Comparison of ENCODE assay signal across 1 cellular context in genomic region chr1:29900727-29901126, GRCh38.
TF ChIP-seq lines count a peak whose summit lies in the region.

No MANE protein-coding gene starts in this region.

TF ChIP-seq in H1, 55 proteins besides CTCF, POLR2A, EP300 and RAD21 (continued from another document):
- no peak for TF ChIP-seq CHD7 (IDR thresholded peaks at IDR 0.05; ENCODE audit: insufficient replicate concordance, low read length)
- TF ChIP-seq CBX5 (IDR thresholded peaks at IDR 0.05; ENCODE audit: low read depth, low read length), result no peak
- no peak for TF ChIP-seq CEBPB (IDR thresholded peaks at IDR 0.05; ENCODE audit: low read depth, low read length)
- TF ChIP-seq CTBP2 (IDR thresholded peaks at IDR 0.05; ENCODE audit: borderline replicate concordance, insufficient read depth, insufficient read length, low read length), result no peak
